ENCODE assay signal across 14 cellular contexts in the genomic region with DNA sequence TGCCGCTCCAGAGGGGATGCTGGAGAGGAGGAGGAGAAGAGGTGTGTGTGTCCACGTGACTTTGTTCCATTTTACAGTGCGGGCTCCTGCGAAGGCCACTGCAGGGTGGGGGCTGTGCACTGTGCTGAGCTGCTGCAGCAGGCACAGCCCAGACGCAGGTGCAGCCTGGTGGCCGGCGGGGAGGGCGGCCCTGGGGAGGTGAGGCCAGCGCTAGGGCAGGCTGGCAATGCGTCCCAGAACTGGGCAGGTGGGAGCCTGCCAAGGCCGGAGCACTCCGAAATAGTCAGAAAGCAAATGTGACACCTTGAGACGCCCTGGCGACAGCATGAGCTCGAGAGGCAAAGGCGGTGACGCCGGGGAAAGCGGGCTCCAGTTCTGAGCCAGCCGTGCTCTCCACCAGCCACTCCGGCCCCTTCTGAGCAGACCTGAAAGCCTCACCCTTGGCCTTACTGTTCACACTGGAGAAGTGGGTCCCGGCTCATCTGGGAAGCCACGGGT. TPM values are rescaled to one million over a fixed set of nuclear protein-coding genes. Genes with fewer than 3 reads are reported as not detected.
A peak's percentile ranks its signal among the peaks of the same experiment; 100 is the strongest.
DNase-seq lines count a peak whose midpoint lies in the region; ATAC-seq and TF ChIP-seq lines count a peak whose summit lies in the region.
"Had no signal": no experiment of that assay in that cellular context is flagged by ENCODE, and none has a peak within 500 bp of the region (broad histone marks: within the 10 kb centered on the region; RNA-seq: fewer than 3 reads in every experiment).

No MANE protein-coding gene starts in this region.

- H3K4me3 Mint-ChIP-seq in CD8-positive, alpha-beta T cell, result no peak overlapping the region
- peak overlapping the region; percentile 52 for H3K4me3 Mint-ChIP-seq in GM23338
- H3K4me3 Mint-ChIP-seq in WTC11, result peak overlapping the region; percentile 53
- H3K4me3 Mint-ChIP-seq: activated CD4-positive, alpha-beta T cell treated with anti-CD3 and anti-CD28 coated beads, Interleukin-2, amount 10 ng/mL, durations not matched to agents 24 days and 14 days had no signal

- no peaks in the 10 kb centered on the region for H3K79me2 ChIP-seq in GM23338 (replicated peaks; ENCODE audit: insufficient read depth)

- H3F3A ChIP-seq in GM23338 (replicated peaks; ENCODE audit: low read depth), result peaks cover 11% of the 10 kb centered on the region

- POLR2A ChIA-PET in CD8-positive, alpha-beta T cell (lab: Charles Lee), result no interaction called here
- POLR2A ChIA-PET in WTC11 (lab: Charles Lee), result no interaction called here

- no peaks in the 10 kb centered on the region for H3K9me3 ChIP-seq in CD8-positive, alpha-beta T cell (ENCODE audit: low read length)
- no peaks in the 10 kb centered on the region for H3K9me3 ChIP-seq in mucosa of descending colon

- H3K27ac Mint-ChIP-seq in CD8-positive, alpha-beta T cell, result peak overlapping the region; percentile 20
- H3K27ac Mint-ChIP-seq in GM23338 (no peak overlapping the region), WTC11 (no peak overlapping the region)
- H3K27ac Mint-ChIP-seq: activated CD4-positive, alpha-beta T cell treated with anti-CD3 and anti-CD28 coated beads, Interleukin-2, amount 10 ng/mL, durations not matched to agents 24 days and 14 days had no signal

- no peak for ATAC-seq in CD8-positive, alpha-beta T cell
- peak; percentile 49 for ATAC-seq in GM23338
- peak; percentile 44 for ATAC-seq in WTC11
- ATAC-seq in mucosa of descending colon, result peak; percentile 37

- intact Hi-C loops in CD8-positive, alpha-beta T cell (cut with DNase I, micrococcal nuclease), result loop anchor here in 1 of 2 experiments (10.0 kb wide), 1 partner anchor 328 kb away; no protein-coding TSS in a partner anchor
- intact Hi-C loops in mucosa of descending colon (cut with DNase I, micrococcal nuclease), result no loop called here

- no peaks in the 10 kb centered on the region for H3K9me2 ChIP-seq in GM23338 (ENCODE audit: insufficient read depth)

- peaks cover 25% of the 10 kb centered on the region for H3K4me1 Mint-ChIP-seq in CD8-positive, alpha-beta T cell (ENCODE audit: low read depth)
- H3K4me1 Mint-ChIP-seq in GM23338 (peaks cover 39% of the 10 kb centered on the region), WTC11 (peaks cover 45% of the 10 kb centered on the region)

- peaks cover 29% of the 10 kb centered on the region for H3K36me3 Mint-ChIP-seq in CD8-positive, alpha-beta T cell
- H3K36me3 Mint-ChIP-seq in GM23338 (ENCODE audit: low read depth) (no peaks in the 10 kb centered on the region), WTC11 (peaks cover 9% of the 10 kb centered on the region)

- no peak overlapping the region for H3K4me3 ChIP-seq in CD8-positive, alpha-beta T cell (ENCODE audit: low read depth, low read length)
- peak overlapping the region; percentile 31 for H3K4me3 ChIP-seq in GM23338
- no peak overlapping the region for H3K4me3 ChIP-seq in mucosa of descending colon
- H3K4me3 ChIP-seq: lung had no signal

- H3K4me2 ChIP-seq in GM23338, result peak overlapping the region; percentile 67

- TF ChIP-seq CTCF in CD8-positive, alpha-beta T cell (IDR thresholded peaks at IDR 0.05), result no peak
- TF ChIP-seq CTCF in GM23338 (conservative IDR thresholded peaks at IDR 0.05; ENCODE audit: low read depth in 2 of 2) (no peak), WTC11 (IDR thresholded peaks at IDR 0.05) (no peak), mucosa of descending colon (IDR thresholded peaks at IDR 0.05) (no peak)

- H3K27me3 Mint-ChIP-seq in CD8-positive, alpha-beta T cell (ENCODE audit: low read depth), result no peaks in the 10 kb centered on the region
- H3K27me3 Mint-ChIP-seq in GM23338 (ENCODE audit: insufficient read depth, low read depth, poor library complexity) (peaks cover 35% of the 10 kb centered on the region), WTC11 (ENCODE audit: low read depth) (peaks cover 86% of the 10 kb centered on the region)
- H3K27me3 Mint-ChIP-seq: activated CD4-positive, alpha-beta T cell treated with anti-CD3 and anti-CD28 coated beads, Interleukin-2, amount 10 ng/mL, durations not matched to agents 24 days and 14 days had no signal

- no peak for DNase-seq in CD8-positive, alpha-beta T cell
- peak; percentile 53 for DNase-seq in GM23338 (ENCODE audit: low spot score)
- peak; percentile 46 for DNase-seq in WTC11 (ENCODE audit: low spot score)
- no peak for DNase-seq in mucosa of descending colon
- DNase-seq in T-helper 2 cell, result no peak
- DNase-seq in stimulated activated CD4-positive, alpha-beta T cell treated with anti-CD3 and anti-CD28 coated beads, Interleukin-4, amount 100 ng/mL, for 24 hours, result no peak
- DNase-seq in NOMO-1 (lab: John Stamatoyannopoulos, UW; ENCODE audit: unreplicated experiment in 2 of 2), result no peak
- no peak for DNase-seq in activated CD4-positive, alpha-beta T cell treated with anti-CD3 and anti-CD28 coated beads for 48 hours
- DNase-seq: activated CD4-positive, alpha-beta T cell treated with anti-CD3 and anti-CD28 coated beads, Interleukin-2, amount 10 ng/mL, durations not matched to agents 24 days and 14 days; activated naive CD4-positive, alpha-beta T cell treated with Interleukin-2 at 50 U/mL for 16 hours; AML-193 had no signal

- H3K27ac ChIP-seq in CD8-positive, alpha-beta T cell (ENCODE audit: low read depth, low read length), result no peak overlapping the region
- H3K27ac ChIP-seq in GM23338 (ENCODE audit: low read depth), result no peak overlapping the region

- H2AFZ ChIP-seq in GM23338, result no peak overlapping the region

- no peaks in the 10 kb centered on the region for H3K9me3 Mint-ChIP-seq in CD8-positive, alpha-beta T cell
- H3K9me3 Mint-ChIP-seq in GM23338, result no peaks in the 10 kb centered on the region
- no peaks in the 10 kb centered on the region for H3K9me3 Mint-ChIP-seq in WTC11
- H3K9me3 Mint-ChIP-seq: activated CD4-positive, alpha-beta T cell treated with anti-CD3 and anti-CD28 coated beads, Interleukin-2, amount 10 ng/mL, durations not matched to agents 24 days and 14 days had no signal

- H3K4me1 ChIP-seq in CD8-positive, alpha-beta T cell (ENCODE audit: insufficient read depth, low read length), result peaks cover 15% of the 10 kb centered on the region
- H3K4me1 ChIP-seq in GM23338 (ENCODE audit: insufficient read depth) (peaks cover 31% of the 10 kb centered on the region), mucosa of descending colon (ENCODE audit: low read depth) (peaks cover 7% of the 10 kb centered on the region)

- no peaks in the 10 kb centered on the region for H3K27me3 ChIP-seq in CD8-positive, alpha-beta T cell (ENCODE audit: insufficient read depth, low read length)
- H3K27me3 ChIP-seq in GM23338 (ENCODE audit: insufficient read depth), result peaks cover 41% of the 10 kb centered on the region

- CTCF ChIA-PET in CD8-positive, alpha-beta T cell (lab: Charles Lee), result interaction anchor here (0.6 kb wide), 1 partner anchor 100 kb away, joined by 3 read pairs; no protein-coding TSS in a partner anchor
- CTCF ChIA-PET in WTC11 (lab: Charles Lee), result interaction anchor here (1.4 to 3.3 kb wide), 4 partner anchors 16 to 54 kb away, joined by 4 to 35 read pairs (median 12); a partner anchor contains a TSS

- peaks cover 9% of the 10 kb centered on the region for H3K36me3 ChIP-seq in CD8-positive, alpha-beta T cell (ENCODE audit: insufficient read depth, low read length)
- H3K36me3 ChIP-seq in GM23338 (ENCODE audit: insufficient read depth), result no peaks in the 10 kb centered on the region
- no peaks in the 10 kb centered on the region for H3K36me3 ChIP-seq in mucosa of descending colon (ENCODE audit: low read depth)

- no peaks in the 10 kb centered on the region; the same call in none of the 2 replicates for H4K20me1 ChIP-seq in GM23338 (replicated peaks; ENCODE audit: insufficient read depth)

TF ChIP-seq in GM23338, 12 proteins besides CTCF, POLR2A, EP300 and RAD21 (continues in another document):
- TF ChIP-seq EZH2phosphoT487 (IDR thresholded peaks at IDR 0.05; ENCODE audit: unreplicated experiment), result no peak
- TF ChIP-seq JUNB (IDR thresholded peaks at IDR 0.05; ENCODE audit: unreplicated experiment), result no peak
- no peak for TF ChIP-seq ZNF331 (CRISPR knock-in tag; IDR thresholded peaks at IDR 0.05; ENCODE audit: low read depth)
- no peak for TF ChIP-seq POLR2AphosphoS5 (IDR thresholded peaks at IDR 0.05; ENCODE audit: low read depth)
- TF ChIP-seq, protein P1, sequence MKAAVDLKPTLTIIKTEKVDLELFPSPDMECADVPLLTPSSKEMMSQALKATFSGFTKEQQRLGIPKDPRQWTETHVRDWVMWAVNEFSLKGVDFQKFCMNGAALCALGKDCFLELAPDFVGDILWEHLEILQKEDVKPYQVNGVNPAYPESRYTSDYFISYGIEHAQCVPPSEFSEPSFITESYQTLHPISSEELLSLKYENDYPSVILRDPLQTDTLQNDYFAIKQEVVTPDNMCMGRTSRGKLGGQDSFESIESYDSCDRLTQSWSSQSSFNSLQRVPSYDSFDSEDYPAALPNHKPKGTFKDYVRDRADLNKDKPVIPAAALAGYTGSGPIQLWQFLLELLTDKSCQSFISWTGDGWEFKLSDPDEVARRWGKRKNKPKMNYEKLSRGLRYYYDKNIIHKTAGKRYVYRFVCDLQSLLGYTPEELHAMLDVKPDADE (IDR thresholded peaks at IDR 0.05), result no peak

TF ChIP-seq in WTC11, 78 proteins besides CTCF, POLR2A, EP300 and RAD21 (continues in another document):
- TF ChIP-seq, protein P2, sequence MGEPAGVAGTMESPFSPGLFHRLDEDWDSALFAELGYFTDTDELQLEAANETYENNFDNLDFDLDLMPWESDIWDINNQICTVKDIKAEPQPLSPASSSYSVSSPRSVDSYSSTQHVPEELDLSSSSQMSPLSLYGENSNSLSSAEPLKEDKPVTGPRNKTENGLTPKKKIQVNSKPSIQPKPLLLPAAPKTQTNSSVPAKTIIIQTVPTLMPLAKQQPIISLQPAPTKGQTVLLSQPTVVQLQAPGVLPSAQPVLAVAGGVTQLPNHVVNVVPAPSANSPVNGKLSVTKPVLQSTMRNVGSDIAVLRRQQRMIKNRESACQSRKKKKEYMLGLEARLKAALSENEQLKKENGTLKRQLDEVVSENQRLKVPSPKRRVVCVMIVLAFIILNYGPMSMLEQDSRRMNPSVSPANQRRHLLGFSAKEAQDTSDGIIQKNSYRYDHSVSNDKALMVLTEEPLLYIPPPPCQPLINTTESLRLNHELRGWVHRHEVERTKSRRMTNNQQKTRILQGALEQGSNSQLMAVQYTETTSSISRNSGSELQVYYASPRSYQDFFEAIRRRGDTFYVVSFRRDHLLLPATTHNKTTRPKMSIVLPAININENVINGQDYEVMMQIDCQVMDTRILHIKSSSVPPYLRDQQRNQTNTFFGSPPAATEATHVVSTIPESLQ (CRISPR knock-in tag; IDR thresholded peaks at IDR 0.05), result no peak
- TF ChIP-seq CREM (CRISPR knock-in tag; IDR thresholded peaks at IDR 0.05), result no peak

RNA-seq across cellular contexts. Expression of a gene that starts 29.7 kb away (rescaled TPM):
- total RNA-seq in CD8-positive, alpha-beta T cell, result not detected
- total RNA-seq in GM23338 (2014; rRNA removed; shearing (Covaris generic)), result not detected in 2 replicates
- polyA plus RNA-seq in GM23338 (2016; fragmentation: Nextera tagmentation; extraction: Ambion mirVana), result not detected in 2 replicates
- total RNA-seq in WTC11 (2021) (not detected in 3 replicates), mucosa of descending colon (not detected)
- total RNA-seq: activated CD4-positive, alpha-beta T cell treated with anti-CD3 and anti-CD28 coated beads, Interleukin-2, amount 10 ng/mL, durations not matched to agents 24 days and 14 days; NCI-H460; SK-MEL-5 had no signal

RNA-seq across cellular contexts. Expression of a gene that starts 55.0 kb away (rescaled TPM):
- total RNA-seq in CD8-positive, alpha-beta T cell, result 10 to 100 TPM in 1 of 2 experiments, 1 to 10 TPM in 1; 9.7 to 10.3 TPM
- 7.8 and 8.7 TPM in 2 replicates for total RNA-seq in GM23338 (2014; rRNA removed; shearing (Covaris generic))
- 2.1 and 4.8 TPM in 2 replicates for polyA plus RNA-seq in GM23338 (2016; fragmentation: Nextera tagmentation; extraction: Ambion mirVana)
- total RNA-seq in WTC11 (2021) (6.4 to 7.8 TPM (median 7.3 TPM) in 3 replicates), mucosa of descending colon (10 to 100 TPM; 31.9 to 36.5 (median 33.5) TPM)

Comparison
In these comparisons a context has a peak if more than half of its experiments do, and no peak if none do; other contexts are left out.
1. DNase-seq: peak in GM23338 (single experiment) and WTC11 (single experiment); none in CD8-positive, alpha-beta T cell (0 of 7), mucosa of descending colon (0 of 3), T-helper 2 cell (0 of 5), stimulated activated CD4-positive, alpha-beta T cell treated with anti-CD3 and anti-CD28 coated beads, Interleukin-4, amount 100 ng/mL, for 24 hours (single experiment), NOMO-1 (0 of 2) and activated CD4-positive, alpha-beta T cell treated with anti-CD3 and anti-CD28 coated beads for 48 hours (single experiment).